Comparison of ENCODE assay signal across 29 cellular contexts in the genomic region with DNA sequence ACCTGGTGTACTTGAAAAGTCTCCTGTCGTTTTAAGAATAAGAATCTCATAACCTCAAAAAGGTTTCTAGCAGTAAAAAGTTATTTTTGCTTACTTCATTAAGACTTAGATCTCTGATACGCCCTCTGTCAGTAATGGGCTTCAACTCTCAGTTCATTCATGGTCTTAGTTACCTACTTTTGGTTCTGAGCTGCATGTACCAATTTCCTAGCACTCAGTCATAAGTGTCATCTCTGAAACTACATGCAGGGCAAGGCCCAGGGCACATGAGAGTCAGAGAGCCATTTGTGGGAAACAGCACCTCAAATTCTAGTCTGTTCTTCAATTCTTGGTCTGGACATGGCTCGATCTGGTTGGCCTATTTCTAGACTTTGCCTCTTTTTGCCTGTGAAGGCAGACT.
"Had no signal": no experiment of that assay in that cellular context is flagged by ENCODE, and none has a peak within 500 bp of the region (broad histone marks: within the 10 kb centered on the region; RNA-seq: fewer than 3 reads in every experiment).

No MANE protein-coding gene starts in this region.

- H3K27me3 ChIP-seq: ascending aorta, body of pancreas had no signal

- H3K4me1 ChIP-seq: ascending aorta, body of pancreas had no signal

- H3K9me3 Mint-ChIP-seq: activated T-cell treated with anti-CD3 and anti-CD28 coated beads, Interleukin-2, amount 50 U/mL, for 24 hours; T-helper 1 cell treated with Interleukin-12 subunit alpha and Interleukin-12 subunit beta and Interleukin-4 antibody, amounts not matched to agents 30 μg/mL and 1 μg/mL, for 36 hours had no signal

- H3K9me3 ChIP-seq: ascending aorta, body of pancreas had no signal

- H3K4me3 ChIP-seq: ascending aorta, body of pancreas had no signal

- H3K4me3 Mint-ChIP-seq: activated CD8-positive, alpha-beta T cell treated with anti-CD3 and anti-CD28 coated beads, Interleukin-2, amount 10 ng/mL, durations not matched to agents 7 days and 5 days; activated naive CD8-positive, alpha-beta T cell treated with anti-CD3 and anti-CD28 coated beads, Interleukin-2, amount 50 U/mL, for 24 hours; activated T-cell treated with anti-CD3 and anti-CD28 coated beads, Interleukin-2, amount 50 U/mL, for 24 hours; activated T-helper 1 cell treated with anti-CD3 and anti-CD28 coated beads, Interleukin-12 subunit alpha, Interleukin-12 subunit beta, Interleukin-2, Interleukin-4 antibody, amounts not matched to agents 30 ng/mL and 10 ng/mL and 1 ng/mL, durations not matched to agents 14 hours and 24 hours and 36 hours; T-helper 1 cell treated with Interleukin-12 subunit alpha and Interleukin-12 subunit beta and Interleukin-4 antibody, amounts not matched to agents 30 μg/mL and 1 μg/mL, for 36 hours; WTC11 had no signal

- DNase-seq: activated CD4-positive, alpha-beta T cell treated with anti-CD3 and anti-CD28 coated beads for 48 hours; activated CD4-positive, alpha-beta T cell treated with anti-CD3 and anti-CD28 coated beads, Interleukin-2, amount 50 U/mL, for 4 hours; activated CD4-positive, CD25-positive, alpha-beta regulatory T cell treated with anti-CD3 and anti-CD28 coated beads, Interleukin-2, amount 50 U/mL, for 72 hours; activated CD8-positive, alpha-beta memory T cell treated with anti-CD3 and anti-CD28 coated beads, Interleukin-2, amount 50 U/mL, for 48 hours; activated CD8-positive, alpha-beta T cell treated with anti-CD3 and anti-CD28 coated beads, Interleukin-2, amount 10 ng/mL, durations not matched to agents 7 days and 5 days; activated effector memory CD4-positive, alpha-beta T cell treated with anti-CD3 and anti-CD28 coated beads, Interleukin-2, amount 50 U/mL, for 16 hours; activated naive CD4-positive, alpha-beta T cell treated with Interleukin-2 at 50 U/mL for 16 hours; activated naive CD8-positive, alpha-beta T cell treated with anti-CD3 and anti-CD28 coated beads, Interleukin-2, amount 50 U/mL, for 24 hours; activated T-cell treated with anti-CD3 and anti-CD28 coated beads, Interleukin-2, amount 50 U/mL, for 24 hours; amniotic stem cell; body of pancreas; central memory CD4-positive, alpha-beta T cell; MV-4-11; NCI-H1092 treated with DMSO at 0.1 percent for 48 hours; NCI-H1417 treated with DMSO at 0.1 percent for 48 hours; NCI-H1694; NCI-H2029 treated with DMSO at 0.1 percent for 48 hours; NCI-H446 treated with DMSO at 0.1 percent for 48 hours; NCI-H524 treated with DMSO at 0.1 percent for 48 hours; NCI-H774; OCI-M1; Right ventricle myocardium superior had no signal

- H3K27ac ChIP-seq: ascending aorta, body of pancreas, RWPE1 had no signal

- H3K27ac Mint-ChIP-seq: activated CD8-positive, alpha-beta T cell treated with anti-CD3 and anti-CD28 coated beads, Interleukin-2, amount 10 ng/mL, durations not matched to agents 7 days and 5 days; activated naive CD4-positive, alpha-beta T cell treated with anti-CD3 and anti-CD28 coated beads, Interleukin-2, amount 50 U/mL, for 72 hours; activated naive CD8-positive, alpha-beta T cell treated with anti-CD3 and anti-CD28 coated beads, Interleukin-2, amount 50 U/mL, for 24 hours; activated T-cell treated with anti-CD3 and anti-CD28 coated beads, Interleukin-2, amount 50 U/mL, for 24 hours; activated T-helper 1 cell treated with anti-CD3 and anti-CD28 coated beads, Interleukin-12 subunit alpha, Interleukin-12 subunit beta, Interleukin-2, Interleukin-4 antibody, amounts not matched to agents 30 ng/mL and 10 ng/mL and 1 ng/mL, durations not matched to agents 14 hours and 24 hours and 36 hours; T-helper 1 cell treated with Interleukin-12 subunit alpha and Interleukin-12 subunit beta and Interleukin-4 antibody, amounts not matched to agents 30 μg/mL and 1 μg/mL, for 36 hours; WTC11 had no signal

- ATAC-seq: activated CD8-positive, alpha-beta T cell treated with anti-CD3 and anti-CD28 coated beads, Interleukin-2, amount 10 ng/mL, durations not matched to agents 7 days and 5 days; activated naive CD4-positive, alpha-beta T cell treated with anti-CD3 and anti-CD28 coated beads, Interleukin-2, amount 50 U/mL, for 72 hours; activated naive CD8-positive, alpha-beta T cell treated with anti-CD3 and anti-CD28 coated beads, Interleukin-2, amount 50 U/mL, for 24 hours; body of pancreas; Panc1; WTC11 had no signal

- H3K4me1 Mint-ChIP-seq: activated naive CD8-positive, alpha-beta T cell treated with anti-CD3 and anti-CD28 coated beads, Interleukin-2, amount 50 U/mL, for 24 hours; WTC11 had no signal

- H3K36me3 ChIP-seq: ascending aorta had no signal
